8 cellular contexts compared by ENCODE assay signal in genomic region chr12:111405856-111406473, GRCh38. TPM values are rescaled to one million over a fixed set of nuclear protein-coding genes. Genes with fewer than 3 reads are reported as not detected.
DNase-seq lines count a peak whose midpoint lies in the region; ATAC-seq and TF ChIP-seq lines count a peak whose summit lies in the region.

Gene SH2B3 (plus strand): TSS chr12:111405923. CDS start chr12:111418146, 12,223 bp downstream.

- CTCF ChIA-PET in HCT116 (lab: Charles Lee) (interaction anchor here (1.6 kb wide), 1 partner anchor 8 kb away, joined by 3 read pairs; no protein-coding TSS in a partner anchor), OCI-LY7 (lab: Charles Lee; ENCODE audit: unreplicated experiment) (no interaction called here)

- no peaks in the 10 kb centered on the region for H3K9me2 ChIP-seq in HCT116 (ENCODE audit: insufficient read depth)
- no peaks in the 10 kb centered on the region for H3K9me2 ChIP-seq in OCI-LY7 (ENCODE audit: insufficient read depth, low read length)

- no peak for TF ChIP-seq RAD21 in HCT116 (IDR thresholded peaks at IDR 0.05; ENCODE audit: low read depth)

- RAD21 ChIA-PET in HCT116 (lab: Charles Lee; ENCODE audit: low non-redundant PET in 1 of 2, low total read pairs in 2 of 2, uncharacterized antibody in 2 of 2, unreplicated experiment in 2 of 2), result no interaction called here

- no TSS peak for BruUV-seq in HCT116 (replicated peaks; lab: Mats Ljungman, UMichigan)
- BruUV-seq in OCI-LY7 (replicated peaks; lab: Mats Ljungman, UMichigan), result no TSS peak

- WGBS in adipose tissue, 3 donors, result 0 to 1% (median 1%) methylated on average over 57 to 80 of the region's 80 CpGs

- H2AFZ ChIP-seq in HCT116 (ENCODE audit: low read depth, low read length, poor library complexity, severe bottlenecking), result no peak within 1 kb of the TSS
- H2AFZ ChIP-seq in OCI-LY7 (ENCODE audit: low read length), result peak within 1 kb of the TSS; percentile 58; the same call in 1 of the 2 replicates

- H3K4me2 ChIP-seq in HCT116 (ENCODE audit: low read length) (peak within 1 kb of the TSS; percentile 99), OCI-LY7 (ENCODE audit: low read length) (peak within 1 kb of the TSS; percentile 90)

- TF ChIP-seq POLR2A in HCT116 (IDR thresholded peaks at IDR 0.05; ENCODE audit: borderline replicate concordance, extremely low read depth, insufficient read depth, insufficient read length), result no peak

- H3K9ac ChIP-seq in HCT116 (ENCODE audit: low read length) (peak within 1 kb of the TSS; percentile 85), iPS-15b (ENCODE audit: low read depth, low read length) (peak within 1 kb of the TSS; percentile 79)

- H3K4me3 ChIP-seq in GM08714 (ENCODE audit: low read length), result peak within 1 kb of the TSS; percentile 86
- H3K4me3 ChIP-seq in HCT116 (replicated peaks in 1 of 2; ENCODE audit: low read depth in 1 of 2, low read length in 2 of 2), result peak within 1 kb of the TSS; percentile 84 to 91
- H3K4me3 ChIP-seq in OCI-LY7 (ENCODE audit: low read depth, low read length, poor library complexity, severe bottlenecking), result peak within 1 kb of the TSS; percentile 93
- peak within 1 kb of the TSS; percentile 90 for H3K4me3 ChIP-seq in iPS-15b (ENCODE audit: low read depth, low read length)

- peak within 1 kb of the TSS; percentile 65 for H3K27ac ChIP-seq in HCT116 (ENCODE audit: low read depth, low read length)
- peak within 1 kb of the TSS; percentile 84 for H3K27ac ChIP-seq in OCI-LY7 (ENCODE audit: low read depth, low read length, poor library complexity, severe bottlenecking)
- peak within 1 kb of the TSS; percentile 55 for H3K27ac ChIP-seq in adipose tissue (ENCODE audit: low read depth, low read length)

- intact Hi-C loops in HCT116 (cut with micrococcal nuclease), result no loop called here
- intact Hi-C loops in OCI-LY7 (cut with micrococcal nuclease; ENCODE audit: unreplicated experiment), result loop anchor here (1.0 to 10.0 kb wide), 4 partner anchors 39 to 359 kb away; partner anchors contain the start of genes ACAD10, ALDH2, ATXN2 and BRAP

- ATAC-seq in HCT116, result peak; percentile 36

- H4K20me1 ChIP-seq in HCT116 (ENCODE audit: insufficient read depth) (no peaks in the 10 kb centered on the region), OCI-LY7 (ENCODE audit: insufficient read depth, low read length) (peaks cover 15% of the 10 kb centered on the region)

- peaks cover 33% of the 10 kb centered on the region for H3K79me2 ChIP-seq in HCT116 (ENCODE audit: insufficient read depth, low read length)
- peaks cover 50% of the 10 kb centered on the region for H3K79me2 ChIP-seq in OCI-LY7 (ENCODE audit: insufficient read depth, low read depth, low read length)

- H3K9me3 ChIP-seq in HCT116 (ENCODE audit: control insufficient read depth in 1 of 2, insufficient read depth in 1 of 2, low read depth in 1 of 2, low read length in 2 of 2) (no peaks in the 10 kb centered on the region), OCI-LY7 (ENCODE audit: low read length) (no peaks in the 10 kb centered on the region), iPS-15b (ENCODE audit: control insufficient read depth, insufficient read depth, low read length) (no peaks in the 10 kb centered on the region)

- DNase-seq in HCT116 (ENCODE audit: low read depth, low spot score) (no peak), OCI-LY7 (ENCODE audit: low spot score) (no peak), pons (ENCODE audit: low spot score) (no peak), SK-N-DZ (ENCODE audit: low spot score) (no peak)
- DNase-seq in stimulated activated CD4-positive, alpha-beta T cell treated with anti-CD3 and anti-CD28 coated beads, Interleukin-2, amount 100 ng/mL, for 4 hours (ENCODE audit: low read depth), result peak; percentile 65

- H3K4me1 ChIP-seq in HCT116 (ENCODE audit: control insufficient read depth in 1 of 2, insufficient read depth in 2 of 2, low read length in 2 of 2) (peaks cover 29 to 58% of the 10 kb centered on the region in 2 experiments), OCI-LY7 (ENCODE audit: insufficient read depth, low read length, poor library complexity, severe bottlenecking) (peaks cover 64% of the 10 kb centered on the region), iPS-15b (ENCODE audit: control insufficient read depth, insufficient read depth, low read length) (peaks cover 31% of the 10 kb centered on the region)

- TF ChIP-seq CTCF in HCT116 (IDR thresholded peaks at IDR 0.05 in 2 of 3, conservative IDR thresholded peaks at IDR 0.05 in 1 of 3; ENCODE audit: borderline replicate concordance in 1 of 3, insufficient read depth in 1 of 3, low read depth in 2 of 3, low read length in 2 of 3) (no peak), OCI-LY7 (conservative IDR thresholded peaks at IDR 0.05; ENCODE audit: low read length) (no peak)

- H3K36me3 ChIP-seq in HCT116 (ENCODE audit: control insufficient read depth in 1 of 2, insufficient read depth in 2 of 2, low read length in 2 of 2) (no peaks in the 10 kb centered on the region), OCI-LY7 (ENCODE audit: insufficient read depth, low read length) (no peaks in the 10 kb centered on the region), iPS-15b (ENCODE audit: control insufficient read depth, insufficient read depth, low read length) (peaks cover 2% of the 10 kb centered on the region)

- H3K27me3 ChIP-seq in HCT116 (ENCODE audit: insufficient read depth, low read length) (no peaks in the 10 kb centered on the region), iPS-15b (ENCODE audit: control insufficient read depth, insufficient read depth, low read length) (no peaks in the 10 kb centered on the region)

- POLR2A ChIA-PET in HCT116 (lab: Charles Lee) (no interaction called here), OCI-LY7 (lab: Charles Lee) (no interaction called here)

TF ChIP-seq in HCT116, 20 proteins besides CTCF, POLR2A, EP300 and RAD21:
- TF ChIP-seq POLR2AphosphoS5 (IDR thresholded peaks at IDR 0.05; ENCODE audit: low read depth, low read length), result peak; percentile 79
- peak; percentile 61 for TF ChIP-seq ZFX (IDR thresholded peaks at IDR 0.05)
- TF ChIP-seq TCF7L2 (IDR thresholded peaks at IDR 0.05; ENCODE audit: borderline replicate concordance, extremely low read depth, insufficient read depth, insufficient read length), result no peak

RNA-seq across cellular contexts. Expression of gene SH2B3, which starts in this region (rescaled TPM):
- total RNA-seq in HCT116 (2021; ENCODE audit: unreplicated experiment) (17.3 TPM), OCI-LY7 (2022) (45.9 and 51.3 TPM in 2 replicates)
- 8.7 and 10.1 TPM in 2 replicates for polyA plus RNA-seq in HCT116 (2012)
- 16.3 and 25.8 TPM in 2 replicates for total RNA-seq in OCI-LY7 (2014; rRNA removed; shearing (Covaris generic))
- polyA plus RNA-seq in adipose tissue, result 10 to 100 TPM in 2 of 3 donors, 1 to 10 TPM in 1; 3.6 to 15.9 (median 14.7) TPM
- 2.7 and 4.7 TPM in 2 replicates for polyA plus RNA-seq in SK-N-DZ (2014; cell fraction: cytosol; rRNA removed)
- polyA plus RNA-seq in SK-N-DZ (2014; cell fraction: nucleus; rRNA removed), result 1.7 and 2.3 TPM in 2 replicates
